In genomic region chr2:135620223-135620622, GRCh38 we compare ENCODE assay signal across 15 cellular contexts.
DNase-seq lines count a peak whose midpoint lies in the region; ATAC-seq lines count a peak whose summit lies in the region.
"Had no signal": no experiment of that assay in that cellular context is flagged by ENCODE, and none has a peak within 500 bp of the region (broad histone marks: within the 10 kb centered on the region; RNA-seq: fewer than 3 reads in every experiment).

No MANE protein-coding gene starts in this region.

- H3K27ac Mint-ChIP-seq in activated CD4-positive, alpha-beta T cell treated with anti-CD3 and anti-CD28 coated beads, Interleukin-2, amount 10 ng/mL, durations not matched to agents 24 days and 14 days, result peak overlapping the region; percentile 38
- H3K27ac Mint-ChIP-seq in stimulated activated naive CD8-positive, alpha-beta T cell treated with anti-CD3 and anti-CD28 coated beads, Interleukin-15, amount 100 ng/mL, for 72 hours, result no peak overlapping the region
- H3K27ac Mint-ChIP-seq in activated T-helper 17 cell treated with anti-CD3 and anti-CD28 coated beads, Interleukin-2, amount 50 U/mL, for 72 hours, result peak overlapping the region; percentile 80
- no peak overlapping the region for H3K27ac Mint-ChIP-seq in immature natural killer cell
- H3K27ac Mint-ChIP-seq: CD14-positive monocyte; CD4-positive, alpha-beta memory T cell; H9 had no signal

- ATAC-seq in stimulated activated naive CD8-positive, alpha-beta T cell treated with anti-CD3 and anti-CD28 coated beads, Interleukin-15, amount 100 ng/mL, for 72 hours, result peak; percentile 37
- ATAC-seq in stimulated activated naive CD8-positive, alpha-beta T cell treated with anti-CD3 and anti-CD28 coated beads, Interleukin-15, Interleukin-2, amounts not matched to agents 100 U/mL and 50 U/mL, for 24 hours, result no peak
- ATAC-seq in activated T-helper 17 cell treated with anti-CD3 and anti-CD28 coated beads, Interleukin-2, amount 50 U/mL, for 72 hours (replicated peaks), result peak; percentile 96
- ATAC-seq: HepG2 had no signal

- intact Hi-C loops in activated CD4-positive, alpha-beta T cell treated with anti-CD3 and anti-CD28 coated beads, Interleukin-2, amount 10 ng/mL, durations not matched to agents 24 days and 14 days (cut with micrococcal nuclease), result loop anchor here (1.0 kb wide), 1 partner anchor 44 kb away; no protein-coding TSS in a partner anchor

- no peaks in the 10 kb centered on the region for H3K9me3 Mint-ChIP-seq in activated CD4-positive, alpha-beta T cell treated with anti-CD3 and anti-CD28 coated beads, Interleukin-2, amount 10 ng/mL, durations not matched to agents 24 days and 14 days
- H3K9me3 Mint-ChIP-seq in stimulated activated naive CD8-positive, alpha-beta T cell treated with anti-CD3 and anti-CD28 coated beads, Interleukin-15, amount 100 ng/mL, for 72 hours, result no peaks in the 10 kb centered on the region
- H3K9me3 Mint-ChIP-seq in activated T-helper 17 cell treated with anti-CD3 and anti-CD28 coated beads, Interleukin-2, amount 50 U/mL, for 72 hours, result no peaks in the 10 kb centered on the region
- no peaks in the 10 kb centered on the region for H3K9me3 Mint-ChIP-seq in immature natural killer cell
- H3K9me3 Mint-ChIP-seq: CD4-positive, alpha-beta memory T cell; H9 had no signal

- DNase-seq in activated CD4-positive, alpha-beta T cell treated with anti-CD3 and anti-CD28 coated beads, Interleukin-2, amount 10 ng/mL, durations not matched to agents 24 days and 14 days, result no peak
- no peak for DNase-seq in activated CD4-positive, alpha-beta T cell treated with anti-CD3 and anti-CD28 coated beads for 1 hour
- no peak for DNase-seq in stimulated activated naive CD8-positive, alpha-beta T cell treated with anti-CD3 and anti-CD28 coated beads, Interleukin-15, amount 100 ng/mL, for 72 hours
- DNase-seq in stimulated activated naive CD8-positive, alpha-beta T cell treated with anti-CD3 and anti-CD28 coated beads, Interleukin-15, Interleukin-2, amounts not matched to agents 100 U/mL and 50 U/mL, for 24 hours, result no peak
- DNase-seq in immature natural killer cell (no peak), NCI-H82 (lab: John Stamatoyannopoulos, UW) (no peak)
- DNase-seq: 8988T; CD4-positive, alpha-beta memory T cell; DMS79 treated with DMSO at 0.1 percent for 48 hours; GF-D8; GOT3; H9 had no signal

- H3K4me1 Mint-ChIP-seq in activated CD4-positive, alpha-beta T cell treated with anti-CD3 and anti-CD28 coated beads, Interleukin-2, amount 10 ng/mL, durations not matched to agents 24 days and 14 days, result peaks cover 5% of the 10 kb centered on the region
- H3K4me1 Mint-ChIP-seq in stimulated activated naive CD8-positive, alpha-beta T cell treated with anti-CD3 and anti-CD28 coated beads, Interleukin-15, amount 100 ng/mL, for 72 hours, result no peaks in the 10 kb centered on the region
- peaks cover 4% of the 10 kb centered on the region for H3K4me1 Mint-ChIP-seq in activated T-helper 17 cell treated with anti-CD3 and anti-CD28 coated beads, Interleukin-2, amount 50 U/mL, for 72 hours
- H3K4me1 Mint-ChIP-seq in immature natural killer cell, result no peaks in the 10 kb centered on the region
- H3K4me1 Mint-ChIP-seq: CD14-positive monocyte; CD4-positive, alpha-beta memory T cell; H9 had no signal

- no peaks in the 10 kb centered on the region for H3K27me3 Mint-ChIP-seq in activated CD4-positive, alpha-beta T cell treated with anti-CD3 and anti-CD28 coated beads, Interleukin-2, amount 10 ng/mL, durations not matched to agents 24 days and 14 days
- H3K27me3 Mint-ChIP-seq in stimulated activated naive CD8-positive, alpha-beta T cell treated with anti-CD3 and anti-CD28 coated beads, Interleukin-15, amount 100 ng/mL, for 72 hours, result no peaks in the 10 kb centered on the region
- no peaks in the 10 kb centered on the region for H3K27me3 Mint-ChIP-seq in activated T-helper 17 cell treated with anti-CD3 and anti-CD28 coated beads, Interleukin-2, amount 50 U/mL, for 72 hours
- H3K27me3 Mint-ChIP-seq in immature natural killer cell (ENCODE audit: low read depth in 3 of 3), result peaks cover 0 to 2% (median 0%) of the 10 kb centered on the region in 3 donors
- H3K27me3 Mint-ChIP-seq: CD4-positive, alpha-beta memory T cell had no signal

- H3K36me3 Mint-ChIP-seq in activated CD4-positive, alpha-beta T cell treated with anti-CD3 and anti-CD28 coated beads, Interleukin-2, amount 10 ng/mL, durations not matched to agents 24 days and 14 days (ENCODE audit: low read depth), result peaks cover 25% of the 10 kb centered on the region
- H3K36me3 Mint-ChIP-seq in activated T-helper 17 cell treated with anti-CD3 and anti-CD28 coated beads, Interleukin-2, amount 50 U/mL, for 72 hours (ENCODE audit: low read depth), result peaks cover 29% of the 10 kb centered on the region
- peaks cover 14 to 31% (median 16%) of the 10 kb centered on the region in 3 donors for H3K36me3 Mint-ChIP-seq in immature natural killer cell

- H3K4me3 Mint-ChIP-seq in activated CD4-positive, alpha-beta T cell treated with anti-CD3 and anti-CD28 coated beads, Interleukin-2, amount 10 ng/mL, durations not matched to agents 24 days and 14 days, result no peak overlapping the region
- H3K4me3 Mint-ChIP-seq in stimulated activated naive CD8-positive, alpha-beta T cell treated with anti-CD3 and anti-CD28 coated beads, Interleukin-15, amount 100 ng/mL, for 72 hours, result no peak overlapping the region
- no peak overlapping the region for H3K4me3 Mint-ChIP-seq in activated T-helper 17 cell treated with anti-CD3 and anti-CD28 coated beads, Interleukin-2, amount 50 U/mL, for 72 hours
- no peak overlapping the region for H3K4me3 Mint-ChIP-seq in immature natural killer cell
- H3K4me3 Mint-ChIP-seq: CD14-positive monocyte; CD4-positive, alpha-beta memory T cell; H9 had no signal

Comparison
In these comparisons a context has a peak if more than half of its experiments do, and no peak if none do; other contexts are left out.
1. H3K27ac Mint-ChIP-seq: peak in activated CD4-positive, alpha-beta T cell treated with anti-CD3 and anti-CD28 coated beads, Interleukin-2, amount 10 ng/mL, durations not matched to agents 24 days and 14 days (single experiment) and activated T-helper 17 cell treated with anti-CD3 and anti-CD28 coated beads, Interleukin-2, amount 50 U/mL, for 72 hours (single experiment); none in stimulated activated naive CD8-positive, alpha-beta T cell treated with anti-CD3 and anti-CD28 coated beads, Interleukin-15, amount 100 ng/mL, for 72 hours (0 of 2) and immature natural killer cell (0 of 6).